8 cellular contexts compared by ENCODE assay signal in the genomic region with DNA sequence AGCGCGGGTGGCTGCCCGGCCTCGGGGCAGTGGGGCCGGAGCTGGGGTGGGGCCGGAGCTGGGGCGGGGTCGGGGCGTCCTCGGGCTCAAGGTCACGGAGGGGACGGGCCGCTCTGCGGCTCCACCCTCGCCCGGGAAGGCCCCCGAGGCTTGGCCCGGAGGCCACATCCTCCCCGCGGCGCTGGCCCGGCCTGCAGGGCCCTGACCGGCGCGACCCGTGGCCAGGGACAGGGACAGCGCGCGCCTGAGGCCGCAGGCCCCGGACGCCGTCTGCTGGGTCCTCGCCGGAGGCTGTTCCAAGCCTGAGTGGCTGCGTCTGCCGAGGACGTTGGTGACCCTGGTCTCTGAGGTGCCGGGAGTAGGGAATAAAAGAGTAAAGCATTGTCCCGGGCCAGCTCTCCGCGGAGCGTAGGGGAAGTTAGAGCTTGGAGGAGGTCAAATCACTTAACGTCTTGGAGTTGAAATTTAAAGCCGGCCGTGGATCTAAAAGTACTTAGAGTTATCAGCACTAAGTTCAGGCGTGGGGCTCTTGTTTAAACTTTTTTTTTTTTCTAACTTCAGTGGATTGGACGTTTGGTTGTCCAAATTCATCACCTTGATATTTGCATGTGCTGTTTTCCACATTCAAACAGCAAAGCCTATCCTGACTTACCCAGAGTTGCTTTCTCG. TPM values are rescaled to one million over a fixed set of nuclear protein-coding genes. Genes with fewer than 3 reads are reported as not detected.
DNase-seq lines count a peak whose midpoint lies in the region; ATAC-seq and TF ChIP-seq lines count a peak whose summit lies in the region.

No MANE protein-coding gene starts in this region.

- TF ChIP-seq CTCF in AG04450 (IDR thresholded peaks at IDR 0.05; ENCODE audit: low read depth, low read length) (no peak), fibroblast of lung (conservative IDR thresholded peaks at IDR 0.05 in 1 of 2, IDR thresholded peaks at IDR 0.05 in 1 of 2; ENCODE audit: low read depth in 1 of 2, low read length in 2 of 2) (no peak)

- DNase-seq in AG04450 (ENCODE audit: low read depth, low spot score) (no peak), NCI-H748 (lab: John Stamatoyannopoulos, UW; ENCODE audit: unreplicated experiment) (peak; percentile 69), fibroblast of lung (ENCODE audit: low read depth in 2 of 2) (peak; percentile 51 to 68)
- peak; percentile 81 for DNase-seq in activated T-cell treated with anti-CD3 and anti-CD28 coated beads, Interleukin-2, amount 50 U/mL, for 24 hours
- peak in 8 of 10 donors; percentile 6 to 54 (median 36) for DNase-seq in naive thymus-derived CD8-positive, alpha-beta T cell
- peak; percentile 50 to 52 for DNase-seq in stimulated activated naive CD8-positive, alpha-beta T cell treated with anti-CD3 and anti-CD28 coated beads, Interleukin-15, amount 100 ng/mL, for 72 hours

- H3K4me1 Mint-ChIP-seq in activated T-cell treated with anti-CD3 and anti-CD28 coated beads, Interleukin-2, amount 50 U/mL, for 24 hours (ENCODE audit: low read depth): peaks cover 42% of the 10 kb centered on the region
- peaks cover 26 to 53% (median 47%) of the 10 kb centered on the region in 4 donors for H3K4me1 Mint-ChIP-seq in naive thymus-derived CD8-positive, alpha-beta T cell
- peaks cover 40% of the 10 kb centered on the region for H3K4me1 Mint-ChIP-seq in stimulated activated naive CD8-positive, alpha-beta T cell treated with anti-CD3 and anti-CD28 coated beads, Interleukin-15, amount 100 ng/mL, for 72 hours

- no peaks in the 10 kb centered on the region for H3K27me3 Mint-ChIP-seq in activated T-cell treated with anti-CD3 and anti-CD28 coated beads, Interleukin-2, amount 50 U/mL, for 24 hours
- no peaks in the 10 kb centered on the region for H3K27me3 Mint-ChIP-seq in naive thymus-derived CD8-positive, alpha-beta T cell
- H3K27me3 Mint-ChIP-seq in stimulated activated naive CD8-positive, alpha-beta T cell treated with anti-CD3 and anti-CD28 coated beads, Interleukin-15, amount 100 ng/mL, for 72 hours: no peaks in the 10 kb centered on the region

- peak overlapping the region; percentile 59 for H3K4me2 ChIP-seq in fibroblast of lung (ENCODE audit: extremely low read depth, insufficient read depth, low read length)

- POLR2A ChIA-PET in AG04450 (lab: Yijun Ruan, JAX): interaction anchor here (0.6 kb wide), 2 partner anchors 38 to 324 kb away, joined by 3 to 6 read pairs; no protein-coding TSS in a partner anchor
- POLR2A ChIA-PET in naive thymus-derived CD8-positive, alpha-beta T cell (lab: Charles Lee): interaction anchor here (0.7 to 2.9 kb wide), 4 partner anchors 10 to 599 kb away, joined by 3 to 11 read pairs (median 4); partner anchors contain the start of genes MRPS17 and SUMF2

- peak overlapping the region; percentile 94 for H3K27ac Mint-ChIP-seq in activated T-cell treated with anti-CD3 and anti-CD28 coated beads, Interleukin-2, amount 50 U/mL, for 24 hours
- H3K27ac Mint-ChIP-seq in naive thymus-derived CD8-positive, alpha-beta T cell: peak overlapping the region; percentile 76 to 95 (median 92)
- peak overlapping the region; percentile 51 to 69 for H3K27ac Mint-ChIP-seq in stimulated activated naive CD8-positive, alpha-beta T cell treated with anti-CD3 and anti-CD28 coated beads, Interleukin-15, amount 100 ng/mL, for 72 hours

- H3K9me3 Mint-ChIP-seq in activated T-cell treated with anti-CD3 and anti-CD28 coated beads, Interleukin-2, amount 50 U/mL, for 24 hours: no peaks in the 10 kb centered on the region
- no peaks in the 10 kb centered on the region for H3K9me3 Mint-ChIP-seq in naive thymus-derived CD8-positive, alpha-beta T cell
- H3K9me3 Mint-ChIP-seq in stimulated activated naive CD8-positive, alpha-beta T cell treated with anti-CD3 and anti-CD28 coated beads, Interleukin-15, amount 100 ng/mL, for 72 hours: no peaks in the 10 kb centered on the region

- ATAC-seq in GM18519 (IDR thresholded peaks at IDR 0.05; ENCODE audit: low FRiP score, unreplicated experiment) (peak; percentile 58), HG03025 (IDR thresholded peaks at IDR 0.05; ENCODE audit: low FRiP score, unreplicated experiment) (peak; percentile 70)
- ATAC-seq in naive thymus-derived CD8-positive, alpha-beta T cell: peak; percentile 49 to 55
- peak; percentile 75 for ATAC-seq in stimulated activated naive CD8-positive, alpha-beta T cell treated with anti-CD3 and anti-CD28 coated beads, Interleukin-15, amount 100 ng/mL, for 72 hours

- peak overlapping the region; percentile 63 for H3K9ac ChIP-seq in fibroblast of lung (ENCODE audit: insufficient read depth, low read length)

- H3K36me3 ChIP-seq in fibroblast of lung (ENCODE audit: control insufficient read depth, insufficient read depth, low read length): no peaks in the 10 kb centered on the region

- no peaks in the 10 kb centered on the region for H4K20me1 ChIP-seq in fibroblast of lung (ENCODE audit: control insufficient read depth, extremely low read depth, insufficient read depth, low read length)

- peak overlapping the region; percentile 90 for H3K4me3 Mint-ChIP-seq in activated T-cell treated with anti-CD3 and anti-CD28 coated beads, Interleukin-2, amount 50 U/mL, for 24 hours
- H3K4me3 Mint-ChIP-seq in naive thymus-derived CD8-positive, alpha-beta T cell: peak overlapping the region; percentile 66 to 92 (median 87)
- H3K4me3 Mint-ChIP-seq in stimulated activated naive CD8-positive, alpha-beta T cell treated with anti-CD3 and anti-CD28 coated beads, Interleukin-15, amount 100 ng/mL, for 72 hours: peak overlapping the region; percentile 86 to 89

- H3K27ac ChIP-seq in AG04450 (ENCODE audit: low read depth, low read length) (peak overlapping the region; percentile 70), fibroblast of lung (ENCODE audit: insufficient read depth, low read length) (peak overlapping the region; percentile 59)

- H3K9me3 ChIP-seq in AG04450 (ENCODE audit: control insufficient read depth, insufficient read depth, low read length) (no peaks in the 10 kb centered on the region), fibroblast of lung (ENCODE audit: control insufficient read depth, insufficient read depth, low read depth, low read length) (no peaks in the 10 kb centered on the region)

- H3K36me3 Mint-ChIP-seq in activated T-cell treated with anti-CD3 and anti-CD28 coated beads, Interleukin-2, amount 50 U/mL, for 24 hours (ENCODE audit: low read depth): peaks cover 31% of the 10 kb centered on the region
- peaks cover 0 to 25% (median 4%) of the 10 kb centered on the region in 3 donors for H3K36me3 Mint-ChIP-seq in naive thymus-derived CD8-positive, alpha-beta T cell

- H3K4me3 ChIP-seq in AG04450 (ENCODE audit: low read depth, low read length): peak overlapping the region; percentile 82
- H3K4me3 ChIP-seq in fibroblast of lung (replicated peaks in 1 of 4; ENCODE audit: control extremely low read depth in 1 of 4, insufficient read depth in 1 of 4, low read depth in 3 of 4, low read length in 4 of 4): peak overlapping the region; percentile 52 to 78 (median 65)

- peaks cover 2% of the 10 kb centered on the region for H3K79me2 ChIP-seq in fibroblast of lung (ENCODE audit: control insufficient read depth, insufficient read depth, low read length)

- H3K4me1 ChIP-seq in fibroblast of lung (ENCODE audit: control insufficient read depth, extremely low read depth, insufficient read depth, low read length): peaks cover 5% of the 10 kb centered on the region

- no peaks in the 10 kb centered on the region for H3K27me3 ChIP-seq in AG04450 (ENCODE audit: control insufficient read depth, insufficient read depth, low read length)
- no peaks in the 10 kb centered on the region for H3K27me3 ChIP-seq in fibroblast of lung (ENCODE audit: control insufficient read depth, insufficient read depth, low read length)

- CTCF ChIA-PET in AG04450 (lab: Charles Lee): interaction anchor here (0.6 to 2.6 kb wide), 8 partner anchors 14 to 689 kb away, joined by 3 to 23 read pairs (median 5); partner anchors contain the start of gene PHKG1

- H2AFZ ChIP-seq in fibroblast of lung (ENCODE audit: low read length): peak overlapping the region; percentile 62

RNA-seq across cellular contexts. Expression of gene NIPSNAP2, which starts 0.6 kb away (rescaled TPM):
- polyA plus RNA-seq in AG04450 (2011; rRNA removed) (61.9 and 90.6 TPM in 2 replicates), fibroblast of lung (58.6 and 65.0 TPM in 2 replicates)
- 26.0 and 40.1 TPM in 2 replicates for polyA minus RNA-seq in AG04450 (2011; rRNA and poly(A)+ RNA removed)
- 32.4 and 42.4 TPM in 2 replicates for total RNA-seq in fibroblast of lung
- 37.7 and 38.7 TPM in 2 replicates for polyA plus RNA-seq in fibroblast of lung (2012)
- 4.0 and 6.9 TPM in 2 replicates for polyA minus RNA-seq in fibroblast of lung (ENCODE audit: low replicate concordance)
- total RNA-seq in naive thymus-derived CD8-positive, alpha-beta T cell: 10 to 100 TPM; 27.6 to 33.5 TPM
- 10 to 100 TPM; 36.3 to 47.9 (median 40.3) TPM for polyA plus RNA-seq in naive thymus-derived CD8-positive, alpha-beta T cell

RNA-seq across cellular contexts. Expression of gene MRPS17, which starts 13.3 kb away (rescaled TPM):
- 13.1 and 14.9 TPM in 2 replicates for polyA plus RNA-seq in AG04450 (2011; rRNA removed)
- polyA minus RNA-seq in AG04450 (2011; rRNA and poly(A)+ RNA removed): 4.9 and 5.7 TPM in 2 replicates
- 17.5 and 20.8 TPM in 2 replicates for total RNA-seq in fibroblast of lung
- 14.6 and 19.4 TPM in 2 replicates for polyA plus RNA-seq in fibroblast of lung
- 16.2 and 23.1 TPM in 2 replicates for polyA plus RNA-seq in fibroblast of lung (2012)
- polyA minus RNA-seq in fibroblast of lung (ENCODE audit: low replicate concordance): 6.7 and 8.0 TPM in 2 replicates
- 10 to 100 TPM; 11.4 to 14.6 TPM for total RNA-seq in naive thymus-derived CD8-positive, alpha-beta T cell
- 10 to 100 TPM; 18.0 to 21.4 (median 20.8) TPM for polyA plus RNA-seq in naive thymus-derived CD8-positive, alpha-beta T cell
